In the genomic region with DNA sequence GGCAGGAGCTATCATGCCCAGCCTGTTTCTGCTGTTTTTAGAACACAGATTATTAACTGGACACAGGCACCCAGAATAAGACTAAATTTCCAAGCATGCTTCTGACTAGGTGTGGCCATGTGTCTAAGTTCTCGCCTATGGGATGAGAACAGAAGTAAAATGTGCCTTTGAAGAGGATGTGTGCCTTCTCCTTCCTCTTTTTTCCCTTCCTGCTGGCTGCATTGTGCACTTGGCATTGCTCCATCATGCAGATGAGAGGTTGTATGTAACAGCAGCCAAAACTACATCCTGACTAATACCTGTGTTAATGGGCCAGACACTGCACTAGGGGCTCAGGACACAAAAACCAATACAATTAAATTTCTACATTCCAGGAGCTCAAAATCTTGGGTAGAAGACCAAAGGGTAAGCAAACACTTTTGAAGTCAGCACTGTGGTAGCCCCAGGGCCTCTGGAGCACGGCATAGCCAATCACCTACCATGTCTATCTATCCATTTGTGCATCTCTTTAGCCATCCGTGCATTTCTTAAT, we compare ENCODE assay signal across 14 cellular contexts. TPM values are rescaled to one million over a fixed set of nuclear protein-coding genes. Genes with fewer than 3 reads are reported as not detected.
DNase-seq lines count a peak whose midpoint lies in the region; ATAC-seq and TF ChIP-seq lines count a peak whose summit lies in the region.
"Had no signal": no experiment of that assay in that cellular context is flagged by ENCODE, and none has a peak within 500 bp of the region (broad histone marks: within the 10 kb centered on the region; RNA-seq: fewer than 3 reads in every experiment).

No MANE protein-coding gene starts in this region.

- no peak overlapping the region for H3K4me2 ChIP-seq in PC-3 (ENCODE audit: low read length)

- no peaks in the 10 kb centered on the region for H3K79me2 ChIP-seq in PC-3 (ENCODE audit: low read length)

- no peaks in the 10 kb centered on the region for H4K20me1 ChIP-seq in PC-3 (ENCODE audit: low read length)

- H3K27me3 ChIP-seq in PC-3 (ENCODE audit: low read length), result no peaks in the 10 kb centered on the region
- H3K27me3 ChIP-seq in prostate gland (replicated peaks; ENCODE audit: insufficient read depth), result no peaks in the 10 kb centered on the region

- ATAC-seq in PC-3 (peak; percentile 44), GM19023 (IDR thresholded peaks at IDR 0.05; ENCODE audit: unreplicated experiment) (no peak), HG02571 (IDR thresholded peaks at IDR 0.05; ENCODE audit: unreplicated experiment) (no peak)

- no peaks in the 10 kb centered on the region for H3K9me2 ChIP-seq in PC-3 (replicated peaks; ENCODE audit: low read length)

- intact Hi-C loops in PC-3 (cut with micrococcal nuclease), result no loop called here
- intact Hi-C loops in prostate gland (cut with DNase I), result loop anchor here (10.0 kb wide), 1 partner anchor 174 kb away; the partner anchor contains the start of gene PIAS1

- no peak overlapping the region for H3K4me3 ChIP-seq in PC-3 (ENCODE audit: low read length)
- no peak overlapping the region for H3K4me3 ChIP-seq in epithelial cell of esophagus (ENCODE audit: low read length)
- no peak overlapping the region for H3K4me3 ChIP-seq in prostate gland

- H3K36me3 ChIP-seq in PC-3 (ENCODE audit: low read depth, low read length) (no peaks in the 10 kb centered on the region), prostate gland (no peaks in the 10 kb centered on the region)
- H3K36me3 ChIP-seq: WERI-Rb-1 had no signal

- BruUV-seq in PC-3 (replicated peaks; lab: Mats Ljungman, UMichigan), result no TSS peak

- H3K27ac ChIP-seq in PC-3 (ENCODE audit: low read length) (no peak overlapping the region), prostate gland (no peak overlapping the region)
- H3K27ac ChIP-seq: WERI-Rb-1 had no signal

- no peaks in the 10 kb centered on the region for H3K9me3 ChIP-seq in PC-3 (ENCODE audit: low read length)
- no peaks in the 10 kb centered on the region for H3K9me3 ChIP-seq in prostate gland

- TF ChIP-seq POLR2A in prostate gland (IDR thresholded peaks at IDR 0.05), result no peak

- TF ChIP-seq CTCF in PC-3 (conservative IDR thresholded peaks at IDR 0.05; ENCODE audit: low read depth, low read length) (no peak), epithelial cell of esophagus (IDR thresholded peaks at IDR 0.05; ENCODE audit: insufficient read depth, low read depth, low read length, missing control alignments) (no peak), prostate gland (IDR thresholded peaks at IDR 0.05) (no peak)

- CTCF ChIA-PET in PC-3 (lab: Charles Lee), result no interaction called here

- 48% methylated on average over 3 of the region's 3 CpGs for WGBS in prostate gland

- H3K9ac ChIP-seq in PC-3 (ENCODE audit: low read length), result no peak overlapping the region

- H2AFZ ChIP-seq in PC-3 (ENCODE audit: low read length), result no peak overlapping the region

- H3K4me1 ChIP-seq in PC-3 (ENCODE audit: insufficient read depth, low read length) (peaks cover 16% of the 10 kb centered on the region), prostate gland (replicated peaks) (peaks cover 3% of the 10 kb centered on the region)

- DNase-seq in NCI-H2171 treated with DMSO at 0.1 percent for 48 hours (lab: John Stamatoyannopoulos, UW) (peak; percentile 9), NCI-H2171 (lab: John Stamatoyannopoulos, UW) (no peak), PC-3 (peak; percentile 52), epithelial cell of esophagus (ENCODE audit: low read depth) (peak; percentile 73), prostate gland (ENCODE audit: low spot score) (peak; percentile 43), islet precursor cell (no peak)
- DNase-seq: ACHN; activated T-cell treated with anti-CD3 and anti-CD28 coated beads, Interleukin-2, amount 50 U/mL, for 24 hours; GOT3; Karpas-422; WERI-Rb-1 had no signal

- POLR2A ChIA-PET in PC-3 (lab: Charles Lee; ENCODE audit: unreplicated experiment), result no interaction called here

- no peaks in the 10 kb centered on the region for H3F3A ChIP-seq in PC-3 (ENCODE audit: low read length, unreplicated experiment)

RNA-seq across cellular contexts. Expression of gene RNU6-1, which starts 40.9 kb away (rescaled TPM):
- total RNA-seq in PC-3 (2014; rRNA removed) (not detected in 2 replicates), prostate gland (not detected)
- total RNA-seq: kidney epithelial cell had no signal

RNA-seq across cellular contexts. Expression of gene SKOR1, which starts 55.4 kb away (rescaled TPM):
- total RNA-seq in PC-3 (2014; rRNA removed), result 0.11 and 0.35 TPM in 2 replicates
- total RNA-seq in prostate gland, result 1 to 10 TPM in 1 of 2 donors, under 1 TPM in 1; 0.59 to 1.7 TPM
- total RNA-seq: kidney epithelial cell had no signal

Comparison
In these comparisons a context has a peak if more than half of its experiments do, and no peak if none do; other contexts are left out.
1. DNase-seq: peak in NCI-H2171 treated with DMSO at 0.1 percent for 48 hours (single experiment), PC-3 (single experiment), epithelial cell of esophagus (single experiment) and prostate gland (single experiment); none in NCI-H2171 (single experiment) and islet precursor cell (single experiment).